Comparison of ENCODE assay signal across 16 cellular contexts in the genomic region with DNA sequence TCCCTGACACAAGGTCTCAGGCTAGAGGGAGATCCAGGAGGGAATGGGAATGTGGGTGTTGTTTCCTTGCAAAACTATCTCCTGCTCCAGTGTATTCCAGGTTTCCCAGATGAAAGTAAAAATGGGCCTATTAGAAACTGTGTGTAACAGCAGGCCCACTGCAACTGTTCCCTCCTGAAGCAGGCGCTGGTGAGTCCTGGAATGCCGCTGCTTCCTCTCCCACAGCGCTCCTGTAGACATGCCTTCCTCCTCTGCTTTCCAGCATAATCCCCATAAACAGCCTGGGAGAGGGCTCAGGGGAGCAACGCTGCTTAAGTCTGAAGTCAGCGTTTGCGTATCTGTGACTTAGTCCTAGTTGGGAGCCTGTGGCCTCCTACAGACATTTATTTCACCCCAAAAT.
"Had no signal": no experiment of that assay in that cellular context is flagged by ENCODE, and none has a peak within 500 bp of the region (broad histone marks: within the 10 kb centered on the region; RNA-seq: fewer than 3 reads in every experiment).

No MANE protein-coding gene starts in this region.

- H3K27ac ChIP-seq: cardiac muscle cell, esophagus muscularis mucosa, VCaP had no signal

- DNase-seq: activated CD4-positive, alpha-beta memory T cell treated with anti-CD3 and anti-CD28 coated beads for 36 hours; activated CD4-positive, alpha-beta T cell treated with anti-CD3 and anti-CD28 coated beads for 36 hours; activated gamma-delta T cell; activated T-cell treated with anti-CD3 and anti-CD28 coated beads, Interleukin-2, amount 50 U/mL, for 48 hours; left colon; midbrain; stimulated activated CD4-positive, alpha-beta T cell treated with anti-CD3 and anti-CD28 coated beads, Interleukin-2, amount 100 ng/mL, for 48 hours; T-cell had no signal

- H3K27me3 ChIP-seq: cardiac muscle cell, esophagus muscularis mucosa had no signal

- H3K36me3 ChIP-seq: cardiac muscle cell, esophagus muscularis mucosa had no signal

- H3K36me3 Mint-ChIP-seq: activated CD4-positive, alpha-beta memory T cell treated with anti-CD3 and anti-CD28 coated beads for 36 hours; activated naive CD4-positive, alpha-beta T cell treated with anti-CD3 and anti-CD28 coated beads, Interleukin-2, amount 50 U/mL, for 72 hours; stimulated activated memory B cell treated with anti-CD40 and anti-IgM and Interleukin-4, amounts not matched to agents 10 μg/mL and 1 μg/mL and 100 μg/mL, for 72 hours; T-cell had no signal

- FAIRE-seq: colon had no signal

- H3K4me3 Mint-ChIP-seq: activated CD4-positive, alpha-beta memory T cell treated with anti-CD3 and anti-CD28 coated beads for 36 hours; activated CD4-positive, alpha-beta T cell treated with anti-CD3 and anti-CD28 coated beads for 36 hours; neural crest cell; stimulated activated memory B cell treated with anti-CD40 and anti-IgM and Interleukin-4, amounts not matched to agents 10 μg/mL and 1 μg/mL and 100 μg/mL, for 72 hours; T-cell had no signal

- H3K4me1 Mint-ChIP-seq: activated CD4-positive, alpha-beta T cell treated with anti-CD3 and anti-CD28 coated beads for 36 hours; stimulated activated memory B cell treated with anti-CD40 and anti-IgM and Interleukin-4, amounts not matched to agents 10 μg/mL and 1 μg/mL and 100 μg/mL, for 72 hours; T-cell had no signal

- H3K9me3 ChIP-seq: esophagus muscularis mucosa had no signal

- H3K9me3 Mint-ChIP-seq: activated CD4-positive, alpha-beta memory T cell treated with anti-CD3 and anti-CD28 coated beads for 36 hours; activated naive CD4-positive, alpha-beta T cell treated with anti-CD3 and anti-CD28 coated beads, Interleukin-2, amount 50 U/mL, for 72 hours; neural crest cell; stimulated activated memory B cell treated with anti-CD40 and anti-IgM and Interleukin-4, amounts not matched to agents 10 μg/mL and 1 μg/mL and 100 μg/mL, for 72 hours; T-cell had no signal

- H3K27ac Mint-ChIP-seq: activated CD4-positive, alpha-beta memory T cell treated with anti-CD3 and anti-CD28 coated beads for 36 hours; activated CD4-positive, alpha-beta T cell treated with anti-CD3 and anti-CD28 coated beads for 36 hours; stimulated activated memory B cell treated with anti-CD40 and anti-IgM and Interleukin-4, amounts not matched to agents 10 μg/mL and 1 μg/mL and 100 μg/mL, for 72 hours; T-cell had no signal

- H3K4me3 ChIP-seq: cardiac muscle cell, esophagus muscularis mucosa, lung had no signal

- H3K27me3 Mint-ChIP-seq: activated CD4-positive, alpha-beta T cell treated with anti-CD3 and anti-CD28 coated beads for 36 hours had no signal
